In the genomic region with DNA sequence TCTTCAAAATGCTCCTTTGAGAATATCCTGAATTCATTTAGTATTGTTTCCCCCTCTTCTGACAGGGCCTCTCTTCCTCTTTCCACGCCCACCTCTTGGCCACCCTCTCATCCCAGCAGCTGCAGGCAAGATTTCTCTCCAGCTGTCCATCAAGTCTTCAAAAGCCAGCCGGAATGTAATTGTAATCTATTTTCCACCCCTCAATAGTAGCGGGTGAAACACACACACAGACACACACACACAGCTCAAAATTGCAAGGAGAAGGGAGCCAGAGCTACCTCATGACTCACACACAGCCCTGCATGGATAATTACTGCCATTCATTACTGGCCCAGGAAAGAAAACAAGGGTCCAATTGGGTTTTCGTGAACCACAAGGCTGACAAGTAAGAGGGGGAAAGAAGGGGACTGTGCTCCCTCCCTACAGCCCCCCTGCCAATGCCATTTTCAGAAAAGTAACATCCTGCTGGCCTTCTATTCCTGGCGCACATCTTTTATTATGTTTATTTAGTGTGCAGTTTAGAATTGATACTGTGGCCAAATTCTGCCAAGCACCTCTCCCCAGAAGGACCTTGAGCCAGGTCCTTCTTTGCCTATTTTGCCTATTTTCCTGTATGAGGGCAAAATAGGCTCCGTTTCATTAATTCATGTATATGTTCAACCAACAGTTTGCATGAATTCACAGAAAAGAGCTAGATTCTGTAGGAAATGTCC, we compare ENCODE assay signal across 1 cellular context.
TF ChIP-seq lines count a peak whose summit lies in the region.

No MANE protein-coding gene starts in this region.

TF ChIP-seq in H1, 55 proteins besides CTCF, POLR2A, EP300 and RAD21 (continued from another document):
- no peak for TF ChIP-seq ATF2 (IDR thresholded peaks at IDR 0.05; ENCODE audit: low read length)
- no peak for TF ChIP-seq USF2 (IDR thresholded peaks at IDR 0.05; ENCODE audit: low read length)
- TF ChIP-seq CEBPB (IDR thresholded peaks at IDR 0.05; ENCODE audit: low read depth, low read length): no peak
- TF ChIP-seq POLR2AphosphoS5 (IDR thresholded peaks at IDR 0.05; ENCODE audit: low read depth, low read length): no peak
- TF ChIP-seq TCF12 (IDR thresholded peaks at IDR 0.05; ENCODE audit: low read depth, low read length): no peak
- no peak for TF ChIP-seq NANOG (IDR thresholded peaks at IDR 0.05; ENCODE audit: insufficient read depth, low read depth, low read length, poor library complexity, severe bottlenecking)
- TF ChIP-seq JUND (IDR thresholded peaks at IDR 0.05; ENCODE audit: low read length): no peak
- TF ChIP-seq SP4 (IDR thresholded peaks at IDR 0.05; ENCODE audit: low read length): no peak
- TF ChIP-seq HDAC6 (IDR thresholded peaks at IDR 0.05; ENCODE audit: low read depth, low read length): no peak
- TF ChIP-seq ASH2L (IDR thresholded peaks at IDR 0.05; ENCODE audit: low read length): no peak
- no peak for TF ChIP-seq NRF1 (IDR thresholded peaks at IDR 0.05; ENCODE audit: low read depth, low read length)
- TF ChIP-seq SP2 (IDR thresholded peaks at IDR 0.05; ENCODE audit: low read length): no peak
- no peak for TF ChIP-seq CHD2 (IDR thresholded peaks at IDR 0.05; ENCODE audit: low read length)
- TF ChIP-seq EZH2 (IDR thresholded peaks at IDR 0.05; ENCODE audit: low read depth, low read length, severe bottlenecking): no peak
- TF ChIP-seq KDM1A (IDR thresholded peaks at IDR 0.05; ENCODE audit: borderline replicate concordance, low read length): no peak
- no peak for TF ChIP-seq SAP30 (IDR thresholded peaks at IDR 0.05; ENCODE audit: insufficient read depth, insufficient replicate concordance, low read length)
